1 cellular context compared by ENCODE assay signal in the genomic region with DNA sequence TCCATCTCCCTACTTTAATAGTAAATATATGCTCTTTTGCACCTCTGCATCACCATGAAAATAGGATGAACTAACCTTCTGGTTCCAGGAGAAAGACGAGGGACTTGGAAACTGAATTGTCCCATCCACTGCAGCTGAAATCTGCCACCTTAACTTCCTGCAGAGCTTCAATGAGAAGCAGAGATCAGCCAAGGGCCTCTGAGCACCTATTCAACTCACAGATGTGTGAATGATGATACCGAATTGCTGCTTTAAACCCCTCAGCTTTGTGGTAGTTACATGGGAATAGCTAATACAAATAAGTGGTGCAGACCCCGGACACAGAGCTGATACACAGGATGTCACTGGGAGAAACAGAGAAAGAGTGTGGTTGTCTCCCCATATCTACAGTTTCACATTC.
TF ChIP-seq lines count a peak whose summit lies in the region.

No MANE protein-coding gene starts in this region.

TF ChIP-seq in GM23338, 12 proteins besides CTCF, POLR2A, EP300 and RAD21 (continued from another document):
- no peak for TF ChIP-seq CREB1 (CRISPR knock-in tag; IDR thresholded peaks at IDR 0.05; ENCODE audit: low read depth)
